ENCODE assay signal across 8 cellular contexts in the genomic region with DNA sequence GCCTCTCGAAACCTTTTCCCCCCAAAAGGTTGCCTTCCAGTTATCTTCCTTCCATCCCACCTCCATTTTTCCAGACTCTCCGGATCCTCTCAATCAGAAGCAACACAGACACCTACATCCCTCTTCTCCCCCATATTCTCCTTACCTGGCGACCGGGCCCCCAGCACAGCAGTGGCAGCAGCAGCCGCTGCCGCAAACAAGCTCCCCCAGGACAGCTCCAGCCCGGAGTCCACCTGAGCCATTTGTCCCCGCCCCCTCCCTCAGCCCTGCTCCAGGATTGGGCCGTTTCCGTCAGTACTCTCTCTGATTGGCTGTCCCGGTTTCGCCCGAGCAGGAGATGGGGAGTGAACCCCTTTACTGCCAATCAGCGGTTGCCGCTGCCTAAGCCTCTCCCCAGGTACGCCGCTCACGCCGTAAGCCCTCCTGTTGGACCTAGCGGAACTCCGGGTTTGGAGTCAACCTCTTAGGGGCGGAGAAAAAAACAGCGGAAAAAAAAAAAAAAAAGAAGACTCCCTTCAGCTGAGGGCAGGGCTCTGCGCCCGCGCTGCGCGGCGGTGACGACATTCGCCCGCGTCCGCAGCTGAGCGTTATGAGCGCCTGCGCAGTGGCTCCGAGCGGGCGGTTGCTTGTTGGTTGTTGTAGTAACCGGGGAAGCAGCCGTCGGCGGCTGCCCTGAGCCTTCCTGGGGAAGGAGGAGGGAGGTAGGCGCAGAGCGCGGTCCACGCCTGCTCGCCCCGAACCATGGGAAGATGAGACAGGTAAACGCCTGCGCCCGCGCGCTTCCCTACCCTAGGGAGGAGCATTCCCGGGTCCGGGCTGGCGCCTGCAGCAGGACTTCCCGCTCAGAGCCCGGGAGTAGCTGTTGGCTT. TPM values are rescaled to one million over a fixed set of nuclear protein-coding genes. Genes with fewer than 3 reads are reported as not detected.
DNase-seq lines count a peak whose midpoint lies in the region; ATAC-seq and TF ChIP-seq lines count a peak whose summit lies in the region.

ERG28 (minus strand) TSS at position 247 of the 869 bp plus-strand sequence. CDS start 3,374 bp downstream, outside the sequence.
TTLL5 (plus strand) TSS at position 617 of the 869 bp plus-strand sequence. CDS start 1,904 bp downstream, outside the sequence.

- DNase-seq in ELF-1 (ENCODE audit: low read depth, low spot score): peak; percentile 100
- DNase-seq in H7: peak; percentile 98
- peak; percentile 99 for DNase-seq in M059J (ENCODE audit: low read depth)
- DNase-seq in SHP77 (lab: John Stamatoyannopoulos, UW): peak; percentile 96 to 99
- DNase-seq in activated effector memory CD4-positive, alpha-beta T cell treated with Interleukin-2 at 50 U/mL for 16 hours: peak; percentile 96
- DNase-seq in fibroblast of pulmonary artery (ENCODE audit: low read depth): peak; percentile 100
- peak; percentile 97 for DNase-seq in natural killer cell treated with Interleukin-12 subunit alpha and Interleukin-12 subunit beta and Interleukin-15 and Interleukin-18, amount 100 ng/mL, for 72 hours (ENCODE audit: low spot score)
- DNase-seq in stimulated activated naive CD8-positive, alpha-beta T cell treated with anti-CD3 and anti-CD28 coated beads, Interleukin-15, Interleukin-2, amounts not matched to agents 100 U/mL and 50 U/mL, for 24 hours: peak; percentile 94

- H3K4me3 Mint-ChIP-seq in natural killer cell treated with Interleukin-12 subunit alpha and Interleukin-12 subunit beta and Interleukin-15 and Interleukin-18, amount 100 ng/mL, for 72 hours: peak within 1 kb of the TSS; percentile 99

- TF ChIP-seq CTCF in fibroblast of pulmonary artery (IDR thresholded peaks at IDR 0.05; ENCODE audit: low read length, missing control alignments): no peak

- peak within 1 kb of the TSS; percentile 83 for H3K4me3 ChIP-seq in H7 (ENCODE audit: insufficient read depth, low read depth, low read length)
- peak within 1 kb of the TSS; percentile 92 for H3K4me3 ChIP-seq in fibroblast of pulmonary artery (replicated peaks; ENCODE audit: low read depth, low read length)

- H3K9me3 Mint-ChIP-seq in natural killer cell treated with Interleukin-12 subunit alpha and Interleukin-12 subunit beta and Interleukin-15 and Interleukin-18, amount 100 ng/mL, for 72 hours: no peaks in the 10 kb centered on the region

- peak; percentile 98 for ATAC-seq in natural killer cell treated with Interleukin-12 subunit alpha and Interleukin-12 subunit beta and Interleukin-15 and Interleukin-18, amount 100 ng/mL, for 72 hours
- ATAC-seq in stimulated activated naive CD8-positive, alpha-beta T cell treated with anti-CD3 and anti-CD28 coated beads, Interleukin-15, Interleukin-2, amounts not matched to agents 100 U/mL and 50 U/mL, for 24 hours: peak; percentile 99

- H3K4me1 Mint-ChIP-seq in natural killer cell treated with Interleukin-12 subunit alpha and Interleukin-12 subunit beta and Interleukin-15 and Interleukin-18, amount 100 ng/mL, for 72 hours (ENCODE audit: low read depth in 2 of 2): peaks cover 13 to 25% of the 10 kb centered on the region in 2 donors

- no peaks in the 10 kb centered on the region for H3K36me3 Mint-ChIP-seq in natural killer cell treated with Interleukin-12 subunit alpha and Interleukin-12 subunit beta and Interleukin-15 and Interleukin-18, amount 100 ng/mL, for 72 hours

- H3K36me3 ChIP-seq in H7 (replicated peaks; ENCODE audit: control insufficient read depth, insufficient read depth, low read length): peaks cover 5% of the 10 kb centered on the region

- H3K27me3 Mint-ChIP-seq in natural killer cell treated with Interleukin-12 subunit alpha and Interleukin-12 subunit beta and Interleukin-15 and Interleukin-18, amount 100 ng/mL, for 72 hours: no peaks in the 10 kb centered on the region

- no peaks in the 10 kb centered on the region for H3K27me3 ChIP-seq in H7 (ENCODE audit: control insufficient read depth, insufficient read depth, low read length)

- H3K27ac Mint-ChIP-seq in natural killer cell treated with Interleukin-12 subunit alpha and Interleukin-12 subunit beta and Interleukin-15 and Interleukin-18, amount 100 ng/mL, for 72 hours: peak within 1 kb of the TSS; percentile 91 to 97

RNA-seq across cellular contexts. Expression of gene ERG28, which starts in this region (rescaled TPM):
- total RNA-seq in H7 (2014; rRNA removed; shearing (Covaris generic)): 28.3 and 30.5 TPM in 2 replicates
- 22.7 and 37.5 TPM in 2 replicates for total RNA-seq in M059J (2014; rRNA removed; shearing (Covaris generic))
- 10 to 100 TPM; 17.8 to 18.3 TPM for total RNA-seq in natural killer cell treated with Interleukin-12 subunit alpha and Interleukin-12 subunit beta and Interleukin-15 and Interleukin-18, amount 100 ng/mL, for 72 hours

RNA-seq across cellular contexts. Expression of gene TTLL5, which starts in this region (rescaled TPM):
- total RNA-seq in H7 (2014; rRNA removed; shearing (Covaris generic)): 19.3 and 26.6 TPM in 2 replicates
- 31.0 and 42.8 TPM in 2 replicates for total RNA-seq in M059J (2014; rRNA removed; shearing (Covaris generic))
- total RNA-seq in natural killer cell treated with Interleukin-12 subunit alpha and Interleukin-12 subunit beta and Interleukin-15 and Interleukin-18, amount 100 ng/mL, for 72 hours: 10 to 100 TPM; 32.1 to 83.3 TPM

Comparison
In these comparisons a context has a peak if more than half of its experiments do, and no peak if none do; other contexts are left out.
1. Peak in every context shown above with its lines: DNase-seq, ATAC-seq and H3K4me3 ChIP-seq.